ENCODE assay signal across 8 cellular contexts in the genomic region with DNA sequence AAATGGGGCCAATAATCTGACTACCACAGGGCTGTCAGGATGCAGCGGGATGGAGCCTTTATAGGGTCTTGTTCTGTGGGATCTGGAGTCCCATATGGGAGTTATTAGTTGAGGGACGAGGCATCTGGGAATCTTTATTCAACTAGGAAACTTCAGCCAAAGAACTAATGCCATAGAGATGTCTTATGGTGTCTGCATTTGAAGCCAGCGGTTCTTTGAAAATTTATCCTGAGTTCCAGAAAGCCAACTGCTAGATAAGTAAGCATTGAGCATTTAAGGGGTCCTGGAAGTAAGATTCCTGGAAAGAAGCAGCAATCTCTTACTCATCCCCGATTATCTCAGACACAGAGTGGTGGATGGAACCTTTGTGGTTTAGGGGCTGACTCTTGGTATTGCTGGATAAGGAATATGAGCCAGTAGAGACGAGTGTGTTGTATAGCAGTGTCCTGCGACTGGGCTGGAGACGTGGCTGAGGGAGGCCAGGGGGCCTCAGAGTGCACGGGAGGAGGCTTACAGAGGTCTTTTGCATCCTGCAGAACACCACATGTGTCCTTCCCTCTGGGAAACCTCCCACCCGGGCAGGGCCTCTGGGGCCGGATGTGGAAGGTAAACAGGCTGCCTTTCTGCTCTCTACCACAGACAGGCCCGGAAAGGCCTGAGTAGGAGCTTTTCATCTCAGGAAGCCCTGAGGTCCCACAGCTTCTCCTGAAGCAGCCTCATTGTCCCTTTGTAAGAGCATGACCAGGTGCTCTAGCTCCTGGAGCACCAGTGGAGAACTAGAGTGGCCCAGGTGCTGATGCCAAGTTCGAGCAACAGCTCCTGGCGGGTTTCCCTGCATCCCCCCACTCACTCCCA. TPM values are rescaled to one million over a fixed set of nuclear protein-coding genes. Genes with fewer than 3 reads are reported as not detected.
DNase-seq lines count a peak whose midpoint lies in the region; ATAC-seq, FAIRE-seq and TF ChIP-seq lines count a peak whose summit lies in the region.

No MANE protein-coding gene starts in this region.

- CTCF ChIA-PET in CD8-positive, alpha-beta T cell (lab: Charles Lee), result interaction anchor here (0.6 to 2.3 kb wide), 3 partner anchors 40 to 212 kb away, joined by 3 to 6 read pairs (median 4); no protein-coding TSS in a partner anchor
- CTCF ChIA-PET in endothelial cell of umbilical vein (lab: Charles Lee), result interaction anchor here (1.2 to 1.3 kb wide), 2 partner anchors 9 to 27 kb away, joined by 3 to 6 read pairs; no protein-coding TSS in a partner anchor

- peaks cover 22% of the 10 kb centered on the region for H3K4me1 ChIP-seq in CD8-positive, alpha-beta T cell (ENCODE audit: insufficient read depth, low read length)
- H3K4me1 ChIP-seq in Peyer's patch (peaks cover 7 to 86% (median 30%) of the 10 kb centered on the region in 4 donors), endothelial cell of umbilical vein (ENCODE audit: control insufficient read depth, extremely low read depth, insufficient read depth, low read length) (peaks cover 54% of the 10 kb centered on the region), neural progenitor cell (no peaks in the 10 kb centered on the region)

- H3K4me1 Mint-ChIP-seq in CD8-positive, alpha-beta T cell (ENCODE audit: low read depth), result peaks cover 75% of the 10 kb centered on the region
- peaks cover 9% of the 10 kb centered on the region for H3K4me1 Mint-ChIP-seq in neural progenitor cell

- H3K36me3 ChIP-seq in CD8-positive, alpha-beta T cell (ENCODE audit: insufficient read depth, low read length), result no peaks in the 10 kb centered on the region
- H3K36me3 ChIP-seq in Peyer's patch, result no peaks in the 10 kb centered on the region
- peaks cover 0 to 2% of the 10 kb centered on the region in 2 experiments for H3K36me3 ChIP-seq in endothelial cell of umbilical vein (ENCODE audit: control insufficient read depth in 2 of 2, extremely low read depth in 1 of 2, insufficient read depth in 2 of 2, low read length in 2 of 2)
- no peaks in the 10 kb centered on the region for H3K36me3 ChIP-seq in neural progenitor cell

- H2AFZ ChIP-seq in endothelial cell of umbilical vein (ENCODE audit: low read depth, low read length) (no peak overlapping the region), neural progenitor cell (replicated peaks) (no peak overlapping the region)

- H3K27me3 Mint-ChIP-seq in CD8-positive, alpha-beta T cell (ENCODE audit: low read depth), result peaks cover 2% of the 10 kb centered on the region
- H3K27me3 Mint-ChIP-seq in neural progenitor cell (ENCODE audit: insufficient read depth, low read depth), result peaks cover 2% of the 10 kb centered on the region

- ATAC-seq in CD8-positive, alpha-beta T cell, result no peak
- ATAC-seq in HG03280 (IDR thresholded peaks at IDR 0.05; ENCODE audit: unreplicated experiment) (no peak), HG03342 (IDR thresholded peaks at IDR 0.05; ENCODE audit: unreplicated experiment) (no peak)

- no peak overlapping the region for H3K4me3 ChIP-seq in CD8-positive, alpha-beta T cell (ENCODE audit: low read depth, low read length)
- no peak overlapping the region for H3K4me3 ChIP-seq in Peyer's patch
- H3K4me3 ChIP-seq in endothelial cell of umbilical vein (replicated peaks in 1 of 3; ENCODE audit: insufficient read depth in 1 of 3, low read depth in 1 of 3, low read length in 3 of 3), result no peak overlapping the region
- no peak overlapping the region for H3K4me3 ChIP-seq in neural progenitor cell

- peaks cover 6% of the 10 kb centered on the region for H3K36me3 Mint-ChIP-seq in CD8-positive, alpha-beta T cell
- peaks cover 19% of the 10 kb centered on the region for H3K36me3 Mint-ChIP-seq in neural progenitor cell

- no peaks in the 10 kb centered on the region for H3K27me3 ChIP-seq in CD8-positive, alpha-beta T cell (ENCODE audit: insufficient read depth, low read length)
- H3K27me3 ChIP-seq in Peyer's patch, result no peaks in the 10 kb centered on the region
- H3K27me3 ChIP-seq in endothelial cell of umbilical vein (ENCODE audit: control insufficient read depth in 2 of 2, insufficient read depth in 2 of 2, low read length in 2 of 2), result no peaks in the 10 kb centered on the region
- H3K27me3 ChIP-seq in neural progenitor cell, result no peaks in the 10 kb centered on the region

- dilution Hi-C loops in endothelial cell of umbilical vein (cut with MboI; ENCODE audit: extremely low pct_ligation_motif_present, low sequenced_read_pairs), result no loop called here

- BruUV-seq in endothelial cell of umbilical vein (replicated peaks; lab: Mats Ljungman, UMichigan), result no TSS peak

- H3K9me3 ChIP-seq in CD8-positive, alpha-beta T cell (ENCODE audit: low read length), result no peaks in the 10 kb centered on the region
- H3K9me3 ChIP-seq in Peyer's patch, result no peaks in the 10 kb centered on the region
- H3K9me3 ChIP-seq in endothelial cell of umbilical vein (replicated peaks; ENCODE audit: control insufficient read depth, insufficient read depth, low read length), result no peaks in the 10 kb centered on the region
- no peaks in the 10 kb centered on the region for H3K9me3 ChIP-seq in neural progenitor cell (ENCODE audit: low read depth)

- peaks cover 9% of the 10 kb centered on the region for H3F3A ChIP-seq in neural progenitor cell (ENCODE audit: low read depth)

- POLR2A ChIA-PET in CD8-positive, alpha-beta T cell (lab: Charles Lee), result no interaction called here
- POLR2A ChIA-PET in endothelial cell of umbilical vein (lab: Charles Lee), result no interaction called here

- H3K9me3 Mint-ChIP-seq in CD8-positive, alpha-beta T cell, result no peaks in the 10 kb centered on the region
- no peaks in the 10 kb centered on the region for H3K9me3 Mint-ChIP-seq in neural progenitor cell

- peak overlapping the region; percentile 52 for H3K27ac Mint-ChIP-seq in CD8-positive, alpha-beta T cell
- H3K27ac Mint-ChIP-seq in neural progenitor cell, result peak overlapping the region; percentile 43

- H3K9ac ChIP-seq in endothelial cell of umbilical vein (replicated peaks; ENCODE audit: extremely low read depth, insufficient read depth, low read length) (no peak overlapping the region), neural progenitor cell (no peak overlapping the region)

- peaks cover 90% of the 10 kb centered on the region for H3K79me2 ChIP-seq in endothelial cell of umbilical vein (ENCODE audit: control insufficient read depth, insufficient read depth, low read length)
- peaks cover 87% of the 10 kb centered on the region for H3K79me2 ChIP-seq in neural progenitor cell (ENCODE audit: low read depth)

- no peaks in the 10 kb centered on the region for H3K9me1 ChIP-seq in endothelial cell of umbilical vein (replicated peaks; ENCODE audit: control insufficient read depth, extremely low read depth, insufficient read depth, low read length)

- TF ChIP-seq CTCF in CD8-positive, alpha-beta T cell (IDR thresholded peaks at IDR 0.05), result no peak
- TF ChIP-seq CTCF in Peyer's patch (IDR thresholded peaks at IDR 0.05), result peak in 1 of 6 experiments; percentile 4
- TF ChIP-seq CTCF in endothelial cell of umbilical vein (IDR thresholded peaks at IDR 0.05; ENCODE audit: extremely low read depth in 1 of 2, insufficient read depth in 1 of 2, low read depth in 1 of 2, low read length in 2 of 2), result no peak
- TF ChIP-seq CTCF in neural progenitor cell (IDR thresholded peaks at IDR 0.05), result no peak

- no peak for DNase-seq in CD8-positive, alpha-beta T cell
- DNase-seq in Peyer's patch (no peak), endothelial cell of umbilical vein (ENCODE audit: low read depth, low spot score) (peak; percentile 47), neural progenitor cell (ENCODE audit: low spot score) (no peak), nucleus accumbens (lab: John Stamatoyannopoulos, UW) (no peak), NCI-H2196 (lab: John Stamatoyannopoulos, UW; ENCODE audit: unreplicated experiment) (no peak)

- H3K4me3 Mint-ChIP-seq in CD8-positive, alpha-beta T cell, result no peak overlapping the region
- no peak overlapping the region for H3K4me3 Mint-ChIP-seq in neural progenitor cell

- no peak overlapping the region for H3K27ac ChIP-seq in CD8-positive, alpha-beta T cell (ENCODE audit: low read depth, low read length)
- peak overlapping the region; percentile 19 to 98 (median 76) for H3K27ac ChIP-seq in Peyer's patch
- H3K27ac ChIP-seq in endothelial cell of umbilical vein (ENCODE audit: insufficient read depth, low read depth, low read length), result peak overlapping the region; percentile 5
- H3K27ac ChIP-seq in neural progenitor cell, result no peak overlapping the region

- FAIRE-seq in endothelial cell of umbilical vein (lab: Jason Lieb, UNC), result peak; percentile 88

- TF ChIP-seq POLR2A in Peyer's patch (IDR thresholded peaks at IDR 0.05) (no peak), endothelial cell of umbilical vein (IDR thresholded peaks at IDR 0.05; ENCODE audit: low read depth, low read length) (no peak)

- intact Hi-C loops in CD8-positive, alpha-beta T cell (cut with DNase I, micrococcal nuclease), result no loop called here
- intact Hi-C loops in endothelial cell of umbilical vein (cut with micrococcal nuclease), result loop anchor here (1.0 kb wide), 1 partner anchor 8 kb away; no protein-coding TSS in a partner anchor

- H4K20me1 ChIP-seq in endothelial cell of umbilical vein (replicated peaks; ENCODE audit: control insufficient read depth, extremely low read depth, insufficient read depth, low read length) (no peaks in the 10 kb centered on the region), neural progenitor cell (ENCODE audit: low read depth) (peaks cover 79% of the 10 kb centered on the region)

- H3K4me2 ChIP-seq in endothelial cell of umbilical vein (ENCODE audit: insufficient read depth, low read length) (no peak overlapping the region), neural progenitor cell (no peak overlapping the region)

RNA-seq across cellular contexts. Expression of gene ACTN4, which starts 28.8 kb away (rescaled TPM):
- 100 to 1,000 TPM; 110 to 111 TPM for total RNA-seq in CD8-positive, alpha-beta T cell
- total RNA-seq in Peyer's patch (1,000 to 10,000 TPM in 1 of 4 donors, 100 to 1,000 TPM in 3; 360 to 1,049 (median 814) TPM), endothelial cell of umbilical vein (693 and 748 TPM in 2 replicates), neural progenitor cell (ENCODE audit: low replicate concordance) (127 and 233 TPM in 2 replicates)
- polyA plus RNA-seq in endothelial cell of umbilical vein, result 313 and 329 TPM in 2 replicates
- polyA plus RNA-seq in endothelial cell of umbilical vein (2011; cell fraction: cytosol; rRNA removed), result 293 and 306 TPM in 2 replicates
- polyA plus RNA-seq in endothelial cell of umbilical vein (2011; cell fraction: nucleus; rRNA removed), result 829 and 939 TPM in 2 replicates
- 615 and 712 TPM in 2 replicates for polyA plus RNA-seq in endothelial cell of umbilical vein (2012)
- polyA minus RNA-seq in endothelial cell of umbilical vein, result 461 and 482 TPM in 2 replicates
- 78.8 TPM for polyA minus RNA-seq in endothelial cell of umbilical vein (2011; cell fraction: cytosol; rRNA and poly(A)+ RNA removed)
- 238 and 273 TPM in 2 replicates for polyA minus RNA-seq in endothelial cell of umbilical vein (2011; cell fraction: nucleus; rRNA and poly(A)+ RNA removed)

RNA-seq across cellular contexts. Expression of gene EIF3K, which starts 57.3 kb away (rescaled TPM):
- 100 to 1,000 TPM; 313 to 315 TPM for total RNA-seq in CD8-positive, alpha-beta T cell
- total RNA-seq in Peyer's patch (100 to 1,000 TPM; 314 to 442 (median 369) TPM), endothelial cell of umbilical vein (267 and 277 TPM in 2 replicates), neural progenitor cell (ENCODE audit: low replicate concordance) (261 and 432 TPM in 2 replicates)
- 584 and 644 TPM in 2 replicates for polyA plus RNA-seq in endothelial cell of umbilical vein
- 562 and 679 TPM in 2 replicates for polyA plus RNA-seq in endothelial cell of umbilical vein (2011; cell fraction: cytosol; rRNA removed)
- 241 and 343 TPM in 2 replicates for polyA plus RNA-seq in endothelial cell of umbilical vein (2011; cell fraction: nucleus; rRNA removed)
- polyA plus RNA-seq in endothelial cell of umbilical vein (2012), result 437 and 456 TPM in 2 replicates
- 239 and 248 TPM in 2 replicates for polyA minus RNA-seq in endothelial cell of umbilical vein
- 160 TPM for polyA minus RNA-seq in endothelial cell of umbilical vein (2011; cell fraction: cytosol; rRNA and poly(A)+ RNA removed)
- 54.6 and 56.7 TPM in 2 replicates for polyA minus RNA-seq in endothelial cell of umbilical vein (2011; cell fraction: nucleus; rRNA and poly(A)+ RNA removed)

RNA-seq across cellular contexts. Expression of gene MAP4K1, which starts 58.5 kb away (rescaled TPM):
- 100 to 1,000 TPM; 135 to 151 TPM for total RNA-seq in CD8-positive, alpha-beta T cell
- total RNA-seq in Peyer's patch (100 to 1,000 TPM in 1 of 4 donors, 10 to 100 TPM in 1, 1 to 10 TPM in 2; 7.0 to 116 (median 10.4) TPM), endothelial cell of umbilical vein (1.2 and 1.6 TPM in 2 replicates), neural progenitor cell (ENCODE audit: low replicate concordance) (1.9 and 3.6 TPM in 2 replicates)
- 0.12 and 0.14 TPM in 2 replicates for polyA plus RNA-seq in endothelial cell of umbilical vein
- polyA plus RNA-seq in endothelial cell of umbilical vein (2011; cell fraction: cytosol; rRNA removed), result 0.08 and 0.23 TPM in 2 replicates
- 1.2 and 1.4 TPM in 2 replicates for polyA plus RNA-seq in endothelial cell of umbilical vein (2011; cell fraction: nucleus; rRNA removed)
- polyA plus RNA-seq in endothelial cell of umbilical vein (2012), result 0.09 TPM in 1 of 2 replicates, not detected in the other
- polyA minus RNA-seq in endothelial cell of umbilical vein, result not detected in 2 replicates
- polyA minus RNA-seq in endothelial cell of umbilical vein (2011; cell fraction: cytosol; rRNA and poly(A)+ RNA removed), result not detected
- polyA minus RNA-seq in endothelial cell of umbilical vein (2011; cell fraction: nucleus; rRNA and poly(A)+ RNA removed), result not detected in 2 replicates

Comparison
In these comparisons a context has a peak if more than half of its experiments do, and no peak if none do; other contexts are left out.
1. H3K27ac ChIP-seq: peak in Peyer's patch (4 of 4) and endothelial cell of umbilical vein (single experiment); none in CD8-positive, alpha-beta T cell (single experiment) and neural progenitor cell (single experiment).